9 cellular contexts compared by ENCODE assay signal in genomic region chr18:13500891-13501887, GRCh38.
A peak's percentile ranks its signal among the peaks of the same experiment; 100 is the strongest.
DNase-seq lines count a peak whose midpoint lies in the region; ATAC-seq and TF ChIP-seq lines count a peak whose summit lies in the region.
"Had no signal": no experiment of that assay in that cellular context is flagged by ENCODE, and none has a peak within 500 bp of the region (broad histone marks: within the 10 kb centered on the region; RNA-seq: fewer than 3 reads in every experiment).

No MANE protein-coding gene starts in this region.

- WGBS in testis, 2 donors, result 45 to 55% methylated on average over 16 of the region's 16 CpGs

- no peak for DNase-seq in activated naive CD4-positive, alpha-beta T cell treated with anti-CD3 and anti-CD28 coated beads for 36 hours
- peak; percentile 83 for DNase-seq in astrocyte of the cerebellum (ENCODE audit: low read depth)
- DNase-seq in iPS-NIHi7 (ENCODE audit: extremely low spot score), result peak; percentile 50
- peak; percentile 69 for DNase-seq in testis
- DNase-seq in vagina (ENCODE audit: extremely low spot score in 2 of 2), result no peak
- DNase-seq in Kasumi-1 (lab: John Stamatoyannopoulos, UW), result no peak

- ATAC-seq in GM19351 (IDR thresholded peaks at IDR 0.05; ENCODE audit: unreplicated experiment), result no peak

- no peaks in the 10 kb centered on the region for H3K36me3 ChIP-seq in testis (ENCODE audit: low read depth, missing control alignments)
- H3K36me3 ChIP-seq in vagina, result no peaks in the 10 kb centered on the region

- CTCF ChIA-PET in activated naive CD4-positive, alpha-beta T cell treated with anti-CD3 and anti-CD28 coated beads for 36 hours (lab: Charles Lee), result interaction anchor here (0.6 to 1.4 kb wide), 3 partner anchors 57 to 285 kb away, joined by 3 to 7 read pairs (median 3); no protein-coding TSS in a partner anchor

- H3K4me1 ChIP-seq in testis, result peaks cover 8% of the 10 kb centered on the region
- H3K4me1 ChIP-seq in vagina, result peaks cover 31% of the 10 kb centered on the region

- H3K27ac ChIP-seq in testis (no peak overlapping the region), vagina (no peak overlapping the region)
- H3K27ac ChIP-seq: VCaP had no signal

- in situ Hi-C loops in astrocyte of the cerebellum (cut with HindIII; ENCODE audit: low sequenced_read_pairs), result no loop called here

- H3K9me3 Mint-ChIP-seq in activated naive CD4-positive, alpha-beta T cell treated with anti-CD3 and anti-CD28 coated beads, Interleukin-2, amount 50 U/mL, for 24 hours, result peaks cover 10% of the 10 kb centered on the region
- peaks cover 10% of the 10 kb centered on the region for H3K9me3 Mint-ChIP-seq in activated naive CD4-positive, alpha-beta T cell treated with anti-CD3 and anti-CD28 coated beads for 36 hours

- H3K27ac Mint-ChIP-seq in activated naive CD4-positive, alpha-beta T cell treated with anti-CD3 and anti-CD28 coated beads, Interleukin-2, amount 50 U/mL, for 24 hours, result peak overlapping the region; percentile 19
- H3K27ac Mint-ChIP-seq in activated naive CD4-positive, alpha-beta T cell treated with anti-CD3 and anti-CD28 coated beads for 36 hours, result no peak overlapping the region

- no peaks in the 10 kb centered on the region for H3K27me3 Mint-ChIP-seq in activated naive CD4-positive, alpha-beta T cell treated with anti-CD3 and anti-CD28 coated beads, Interleukin-2, amount 50 U/mL, for 24 hours
- no peaks in the 10 kb centered on the region for H3K27me3 Mint-ChIP-seq in activated naive CD4-positive, alpha-beta T cell treated with anti-CD3 and anti-CD28 coated beads for 36 hours (ENCODE audit: low read depth)

- peaks cover 28% of the 10 kb centered on the region for H3K4me1 Mint-ChIP-seq in activated naive CD4-positive, alpha-beta T cell treated with anti-CD3 and anti-CD28 coated beads, Interleukin-2, amount 50 U/mL, for 24 hours
- peaks cover 37% of the 10 kb centered on the region for H3K4me1 Mint-ChIP-seq in activated naive CD4-positive, alpha-beta T cell treated with anti-CD3 and anti-CD28 coated beads for 36 hours (ENCODE audit: low read depth)

- H3K4me3 Mint-ChIP-seq in activated naive CD4-positive, alpha-beta T cell treated with anti-CD3 and anti-CD28 coated beads, Interleukin-2, amount 50 U/mL, for 24 hours, result no peak overlapping the region
- no peak overlapping the region for H3K4me3 Mint-ChIP-seq in activated naive CD4-positive, alpha-beta T cell treated with anti-CD3 and anti-CD28 coated beads for 36 hours

- no peak for TF ChIP-seq CTCF in astrocyte of the cerebellum (IDR thresholded peaks at IDR 0.05; ENCODE audit: low read depth, low read length, missing control alignments)
- TF ChIP-seq CTCF in testis (IDR thresholded peaks at IDR 0.05), result no peak
- TF ChIP-seq CTCF in vagina (IDR thresholded peaks at IDR 0.05), result no peak

- H3K36me3 Mint-ChIP-seq in activated naive CD4-positive, alpha-beta T cell treated with anti-CD3 and anti-CD28 coated beads, Interleukin-2, amount 50 U/mL, for 24 hours, result peaks cover 14% of the 10 kb centered on the region
- peaks cover 25% of the 10 kb centered on the region for H3K36me3 Mint-ChIP-seq in activated naive CD4-positive, alpha-beta T cell treated with anti-CD3 and anti-CD28 coated beads for 36 hours (ENCODE audit: low read depth)

- TF ChIP-seq POLR2A in testis (IDR thresholded peaks at IDR 0.05) (no peak), vagina (IDR thresholded peaks at IDR 0.05) (no peak)

- intact Hi-C loops in activated naive CD4-positive, alpha-beta T cell treated with anti-CD3 and anti-CD28 coated beads for 36 hours (cut with micrococcal nuclease), result no loop called here
- intact Hi-C loops in testis (cut with DNase I; ENCODE audit: low total_unique reads) (no loop called here), vagina (cut with DNase I) (no loop called here)

- H3K27me3 ChIP-seq in testis (no peaks in the 10 kb centered on the region), vagina (no peaks in the 10 kb centered on the region)

- H3K9me3 ChIP-seq in testis (no peaks in the 10 kb centered on the region), vagina (no peaks in the 10 kb centered on the region)

- no peak overlapping the region for H3K4me3 ChIP-seq in astrocyte of the cerebellum (ENCODE audit: low read depth, low read length)
- H3K4me3 ChIP-seq in testis, result no peak overlapping the region
- H3K4me3 ChIP-seq in vagina, result peak overlapping the region in 1 of 2 donors; percentile 10

Comparison
In these comparisons a context has a peak if more than half of its experiments do, and no peak if none do; other contexts are left out.
1. DNase-seq: peak in astrocyte of the cerebellum (single experiment), iPS-NIHi7 (single experiment) and testis (single experiment); none in activated naive CD4-positive, alpha-beta T cell treated with anti-CD3 and anti-CD28 coated beads for 36 hours (single experiment), vagina (0 of 2) and Kasumi-1 (0 of 2).